1 cellular context compared by ENCODE assay signal in the genomic region with DNA sequence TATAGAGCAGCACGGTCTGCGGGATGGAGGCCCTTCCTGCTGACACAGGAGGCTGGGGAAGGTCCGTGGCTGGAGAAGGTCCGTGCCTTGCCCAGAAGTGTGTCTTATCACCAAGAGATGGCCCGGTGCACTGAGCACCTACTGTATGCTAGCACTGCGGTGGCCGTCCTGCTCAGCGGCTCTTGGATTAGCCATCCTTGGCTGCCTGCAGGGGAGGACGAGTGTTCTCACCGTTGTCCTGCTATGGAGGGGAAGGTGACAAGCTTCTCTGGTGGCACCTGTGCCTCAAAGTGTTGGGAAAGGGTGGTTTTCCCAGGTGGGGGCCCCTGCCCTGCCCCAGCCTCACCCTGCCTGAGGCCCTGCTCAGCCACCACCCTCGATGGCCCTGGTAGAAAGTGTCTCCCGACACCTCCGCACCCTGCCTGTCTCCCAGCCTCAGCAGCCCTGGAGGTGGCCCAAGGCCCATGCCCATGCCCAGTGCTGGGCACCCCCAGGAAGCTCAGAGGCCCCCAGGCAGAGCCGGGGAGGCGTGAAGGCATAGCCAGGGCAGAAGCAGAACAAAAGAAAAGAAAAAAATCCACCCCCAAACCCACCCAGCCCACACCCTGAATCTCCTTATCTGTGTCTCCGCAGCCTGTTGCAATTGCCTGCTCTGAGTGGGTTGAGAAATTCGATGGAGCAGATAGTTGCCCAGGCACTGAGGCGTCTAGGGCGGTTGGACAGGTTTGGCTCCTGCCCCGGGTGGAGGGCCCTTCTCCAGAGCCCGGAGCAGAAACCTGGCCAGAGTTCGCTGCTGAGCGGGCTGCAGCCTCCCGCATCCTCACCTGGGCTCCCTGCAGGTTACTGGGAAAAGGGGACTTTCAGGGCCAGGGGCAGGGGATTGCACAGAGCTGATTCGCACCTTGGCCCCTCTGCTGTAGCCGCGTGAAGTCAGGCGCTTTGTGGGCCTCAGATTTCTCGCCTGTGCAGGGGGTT.
TF ChIP-seq lines count a peak whose summit lies in the region.

No MANE protein-coding gene starts in this region.

TF ChIP-seq in K562, 482 proteins besides CTCF, POLR2A, EP300 and RAD21 (continued from another document and continues in another):
- TF ChIP-seq, protein P1, sequence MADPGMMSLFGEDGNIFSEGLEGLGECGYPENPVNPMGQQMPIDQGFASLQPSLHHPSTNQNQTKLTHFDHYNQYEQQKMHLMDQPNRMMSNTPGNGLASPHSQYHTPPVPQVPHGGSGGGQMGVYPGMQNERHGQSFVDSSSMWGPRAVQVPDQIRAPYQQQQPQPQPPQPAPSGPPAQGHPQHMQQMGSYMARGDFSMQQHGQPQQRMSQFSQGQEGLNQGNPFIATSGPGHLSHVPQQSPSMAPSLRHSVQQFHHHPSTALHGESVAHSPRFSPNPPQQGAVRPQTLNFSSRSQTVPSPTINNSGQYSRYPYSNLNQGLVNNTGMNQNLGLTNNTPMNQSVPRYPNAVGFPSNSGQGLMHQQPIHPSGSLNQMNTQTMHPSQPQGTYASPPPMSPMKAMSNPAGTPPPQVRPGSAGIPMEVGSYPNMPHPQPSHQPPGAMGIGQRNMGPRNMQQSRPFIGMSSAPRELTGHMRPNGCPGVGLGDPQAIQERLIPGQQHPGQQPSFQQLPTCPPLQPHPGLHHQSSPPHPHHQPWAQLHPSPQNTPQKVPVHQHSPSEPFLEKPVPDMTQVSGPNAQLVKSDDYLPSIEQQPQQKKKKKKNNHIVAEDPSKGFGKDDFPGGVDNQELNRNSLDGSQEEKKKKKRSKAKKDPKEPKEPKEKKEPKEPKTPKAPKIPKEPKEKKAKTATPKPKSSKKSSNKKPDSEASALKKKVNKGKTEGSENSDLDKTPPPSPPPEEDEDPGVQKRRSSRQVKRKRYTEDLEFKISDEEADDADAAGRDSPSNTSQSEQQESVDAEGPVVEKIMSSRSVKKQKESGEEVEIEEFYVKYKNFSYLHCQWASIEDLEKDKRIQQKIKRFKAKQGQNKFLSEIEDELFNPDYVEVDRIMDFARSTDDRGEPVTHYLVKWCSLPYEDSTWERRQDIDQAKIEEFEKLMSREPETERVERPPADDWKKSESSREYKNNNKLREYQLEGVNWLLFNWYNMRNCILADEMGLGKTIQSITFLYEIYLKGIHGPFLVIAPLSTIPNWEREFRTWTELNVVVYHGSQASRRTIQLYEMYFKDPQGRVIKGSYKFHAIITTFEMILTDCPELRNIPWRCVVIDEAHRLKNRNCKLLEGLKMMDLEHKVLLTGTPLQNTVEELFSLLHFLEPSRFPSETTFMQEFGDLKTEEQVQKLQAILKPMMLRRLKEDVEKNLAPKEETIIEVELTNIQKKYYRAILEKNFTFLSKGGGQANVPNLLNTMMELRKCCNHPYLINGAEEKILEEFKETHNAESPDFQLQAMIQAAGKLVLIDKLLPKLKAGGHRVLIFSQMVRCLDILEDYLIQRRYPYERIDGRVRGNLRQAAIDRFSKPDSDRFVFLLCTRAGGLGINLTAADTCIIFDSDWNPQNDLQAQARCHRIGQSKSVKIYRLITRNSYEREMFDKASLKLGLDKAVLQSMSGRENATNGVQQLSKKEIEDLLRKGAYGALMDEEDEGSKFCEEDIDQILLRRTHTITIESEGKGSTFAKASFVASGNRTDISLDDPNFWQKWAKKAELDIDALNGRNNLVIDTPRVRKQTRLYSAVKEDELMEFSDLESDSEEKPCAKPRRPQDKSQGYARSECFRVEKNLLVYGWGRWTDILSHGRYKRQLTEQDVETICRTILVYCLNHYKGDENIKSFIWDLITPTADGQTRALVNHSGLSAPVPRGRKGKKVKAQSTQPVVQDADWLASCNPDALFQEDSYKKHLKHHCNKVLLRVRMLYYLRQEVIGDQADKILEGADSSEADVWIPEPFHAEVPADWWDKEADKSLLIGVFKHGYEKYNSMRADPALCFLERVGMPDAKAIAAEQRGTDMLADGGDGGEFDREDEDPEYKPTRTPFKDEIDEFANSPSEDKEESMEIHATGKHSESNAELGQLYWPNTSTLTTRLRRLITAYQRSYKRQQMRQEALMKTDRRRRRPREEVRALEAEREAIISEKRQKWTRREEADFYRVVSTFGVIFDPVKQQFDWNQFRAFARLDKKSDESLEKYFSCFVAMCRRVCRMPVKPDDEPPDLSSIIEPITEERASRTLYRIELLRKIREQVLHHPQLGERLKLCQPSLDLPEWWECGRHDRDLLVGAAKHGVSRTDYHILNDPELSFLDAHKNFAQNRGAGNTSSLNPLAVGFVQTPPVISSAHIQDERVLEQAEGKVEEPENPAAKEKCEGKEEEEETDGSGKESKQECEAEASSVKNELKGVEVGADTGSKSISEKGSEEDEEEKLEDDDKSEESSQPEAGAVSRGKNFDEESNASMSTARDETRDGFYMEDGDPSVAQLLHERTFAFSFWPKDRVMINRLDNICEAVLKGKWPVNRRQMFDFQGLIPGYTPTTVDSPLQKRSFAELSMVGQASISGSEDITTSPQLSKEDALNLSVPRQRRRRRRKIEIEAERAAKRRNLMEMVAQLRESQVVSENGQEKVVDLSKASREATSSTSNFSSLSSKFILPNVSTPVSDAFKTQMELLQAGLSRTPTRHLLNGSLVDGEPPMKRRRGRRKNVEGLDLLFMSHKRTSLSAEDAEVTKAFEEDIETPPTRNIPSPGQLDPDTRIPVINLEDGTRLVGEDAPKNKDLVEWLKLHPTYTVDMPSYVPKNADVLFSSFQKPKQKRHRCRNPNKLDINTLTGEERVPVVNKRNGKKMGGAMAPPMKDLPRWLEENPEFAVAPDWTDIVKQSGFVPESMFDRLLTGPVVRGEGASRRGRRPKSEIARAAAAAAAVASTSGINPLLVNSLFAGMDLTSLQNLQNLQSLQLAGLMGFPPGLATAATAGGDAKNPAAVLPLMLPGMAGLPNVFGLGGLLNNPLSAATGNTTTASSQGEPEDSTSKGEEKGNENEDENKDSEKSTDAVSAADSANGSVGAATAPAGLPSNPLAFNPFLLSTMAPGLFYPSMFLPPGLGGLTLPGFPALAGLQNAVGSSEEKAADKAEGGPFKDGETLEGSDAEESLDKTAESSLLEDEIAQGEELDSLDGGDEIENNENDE (IDR thresholded peaks at IDR 0.05; ENCODE audit: low read depth, low read length) = no peak
- TF ChIP-seq DIDO1 (tag; IDR thresholded peaks at IDR 0.05; ENCODE audit: low read depth) (no peak), SREBF2 (CRISPR knock-in tag; IDR thresholded peaks at IDR 0.05) (no peak), HINFP (tag; conservative IDR thresholded peaks at IDR 0.05; ENCODE audit: low read depth) (no peak), DPF2 (IDR thresholded peaks at IDR 0.05) (peak; percentile 79), TAF9B (IDR thresholded peaks at IDR 0.05; ENCODE audit: partially characterized antibody) (no peak), ZBTB43 (CRISPR knock-in tag; IDR thresholded peaks at IDR 0.05) (no peak), ZNF134 (CRISPR knock-in tag; conservative IDR thresholded peaks at IDR 0.05) (no peak), MTA3 (IDR thresholded peaks at IDR 0.05; ENCODE audit: borderline replicate concordance) (no peak), GATAD2B (IDR thresholded peaks at IDR 0.05; ENCODE audit: borderline replicate concordance) (no peak), CBFB (CRISPR knock-in tag; IDR thresholded peaks at IDR 0.05) (no peak), RBFOX2 (IDR thresholded peaks at IDR 0.05; ENCODE audit: low read depth, low read length) (0 out of 2 replicates have a peak, but pooled peaks have one; percentile 19), NONO (IDR thresholded peaks at IDR 0.05; ENCODE audit: low read depth in 2 of 2, low read length in 1 of 2) (no peak), ZNF644 (tag; IDR thresholded peaks at IDR 0.05; ENCODE audit: low read depth) (no peak), JUNB (CRISPR knock-in tag; conservative IDR thresholded peaks at IDR 0.05) (no peak), GTF2E2 (tag; IDR thresholded peaks at IDR 0.05) (no peak), RBM39 (optimal IDR thresholded peaks at IDR 0.05; ENCODE audit: low read depth, low read length) (no peak), NFATC3 (IDR thresholded peaks at IDR 0.05) (no peak), REST (CRISPR knock-in tag; IDR thresholded peaks at IDR 0.05; ENCODE audit: low read depth) (no peak), KLF6 (CRISPR knock-in tag; IDR thresholded peaks at IDR 0.05; ENCODE audit: borderline replicate concordance) (no peak), SP1 (CRISPR knock-in tag; IDR thresholded peaks at IDR 0.05) (no peak)
- TF ChIP-seq, protein P2, sequence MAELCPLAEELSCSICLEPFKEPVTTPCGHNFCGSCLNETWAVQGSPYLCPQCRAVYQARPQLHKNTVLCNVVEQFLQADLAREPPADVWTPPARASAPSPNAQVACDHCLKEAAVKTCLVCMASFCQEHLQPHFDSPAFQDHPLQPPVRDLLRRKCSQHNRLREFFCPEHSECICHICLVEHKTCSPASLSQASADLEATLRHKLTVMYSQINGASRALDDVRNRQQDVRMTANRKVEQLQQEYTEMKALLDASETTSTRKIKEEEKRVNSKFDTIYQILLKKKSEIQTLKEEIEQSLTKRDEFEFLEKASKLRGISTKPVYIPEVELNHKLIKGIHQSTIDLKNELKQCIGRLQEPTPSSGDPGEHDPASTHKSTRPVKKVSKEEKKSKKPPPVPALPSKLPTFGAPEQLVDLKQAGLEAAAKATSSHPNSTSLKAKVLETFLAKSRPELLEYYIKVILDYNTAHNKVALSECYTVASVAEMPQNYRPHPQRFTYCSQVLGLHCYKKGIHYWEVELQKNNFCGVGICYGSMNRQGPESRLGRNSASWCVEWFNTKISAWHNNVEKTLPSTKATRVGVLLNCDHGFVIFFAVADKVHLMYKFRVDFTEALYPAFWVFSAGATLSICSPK (IDR thresholded peaks at IDR 0.05; ENCODE audit: borderline replicate concordance) = no peak
- TF ChIP-seq, protein P3, sequence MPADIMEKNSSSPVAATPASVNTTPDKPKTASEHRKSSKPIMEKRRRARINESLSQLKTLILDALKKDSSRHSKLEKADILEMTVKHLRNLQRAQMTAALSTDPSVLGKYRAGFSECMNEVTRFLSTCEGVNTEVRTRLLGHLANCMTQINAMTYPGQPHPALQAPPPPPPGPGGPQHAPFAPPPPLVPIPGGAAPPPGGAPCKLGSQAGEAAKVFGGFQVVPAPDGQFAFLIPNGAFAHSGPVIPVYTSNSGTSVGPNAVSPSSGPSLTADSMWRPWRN (IDR thresholded peaks at IDR 0.05; ENCODE audit: low read depth) = no peak
- TF ChIP-seq, protein P4, sequence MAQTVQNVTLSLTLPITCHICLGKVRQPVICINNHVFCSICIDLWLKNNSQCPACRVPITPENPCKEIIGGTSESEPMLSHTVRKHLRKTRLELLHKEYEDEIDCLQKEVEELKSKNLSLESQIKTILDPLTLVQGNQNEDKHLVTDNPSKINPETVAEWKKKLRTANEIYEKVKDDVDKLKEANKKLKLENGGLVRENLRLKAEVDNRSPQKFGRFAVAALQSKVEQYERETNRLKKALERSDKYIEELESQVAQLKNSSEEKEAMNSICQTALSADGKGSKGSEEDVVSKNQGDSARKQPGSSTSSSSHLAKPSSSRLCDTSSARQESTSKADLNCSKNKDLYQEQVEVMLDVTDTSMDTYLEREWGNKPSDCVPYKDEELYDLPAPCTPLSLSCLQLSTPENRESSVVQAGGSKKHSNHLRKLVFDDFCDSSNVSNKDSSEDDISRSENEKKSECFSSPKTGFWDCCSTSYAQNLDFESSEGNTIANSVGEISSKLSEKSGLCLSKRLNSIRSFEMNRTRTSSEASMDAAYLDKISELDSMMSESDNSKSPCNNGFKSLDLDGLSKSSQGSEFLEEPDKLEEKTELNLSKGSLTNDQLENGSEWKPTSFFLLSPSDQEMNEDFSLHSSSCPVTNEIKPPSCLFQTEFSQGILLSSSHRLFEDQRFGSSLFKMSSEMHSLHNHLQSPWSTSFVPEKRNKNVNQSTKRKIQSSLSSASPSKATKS (CRISPR knock-in tag; IDR thresholded peaks at IDR 0.05) = no peak
- TF ChIP-seq, protein P5, sequence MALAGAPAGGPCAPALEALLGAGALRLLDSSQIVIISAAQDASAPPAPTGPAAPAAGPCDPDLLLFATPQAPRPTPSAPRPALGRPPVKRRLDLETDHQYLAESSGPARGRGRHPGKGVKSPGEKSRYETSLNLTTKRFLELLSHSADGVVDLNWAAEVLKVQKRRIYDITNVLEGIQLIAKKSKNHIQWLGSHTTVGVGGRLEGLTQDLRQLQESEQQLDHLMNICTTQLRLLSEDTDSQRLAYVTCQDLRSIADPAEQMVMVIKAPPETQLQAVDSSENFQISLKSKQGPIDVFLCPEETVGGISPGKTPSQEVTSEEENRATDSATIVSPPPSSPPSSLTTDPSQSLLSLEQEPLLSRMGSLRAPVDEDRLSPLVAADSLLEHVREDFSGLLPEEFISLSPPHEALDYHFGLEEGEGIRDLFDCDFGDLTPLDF (CRISPR knock-in tag; IDR thresholded peaks at IDR 0.05) = no peak
